Comparison of ENCODE assay signal across 8 cellular contexts in genomic region chr6:100354736-100355641, GRCh38.
DNase-seq lines count a peak whose midpoint lies in the region; ATAC-seq, FAIRE-seq and TF ChIP-seq lines count a peak whose summit lies in the region.
"Not testable (repeated sequence)": the region's sequence is repeated elsewhere in the genome, so short reads cannot be mapped to it uniquely, and the experiment has no call there.

No MANE protein-coding gene starts in this region.

- not testable (repeated sequence) for TF ChIP-seq POLR2A in A549 (IDR thresholded peaks at IDR 0.05; ENCODE audit: low read length); HepG2 (IDR thresholded peaks at IDR 0.05; ENCODE audit: insufficient read depth in 1 of 2, low read depth in 2 of 2, low read length in 2 of 2)

- H3K9me2 ChIP-seq in SK-N-SH, result not testable (repeated sequence)

- H3K36me3 Mint-ChIP-seq in endodermal cell (ENCODE audit: low read depth); progenitor cell of endocrine pancreas (ENCODE audit: insufficient read depth): not testable (repeated sequence)

- POLR2A ChIA-PET in A549 (lab: Yijun Ruan, JAX); SK-N-SH (lab: Yijun Ruan, JAX); HepG2 (lab: Yijun Ruan, JAX): not testable (repeated sequence)

- not testable (repeated sequence) for BruUV-seq in HepG2 (replicated peaks; lab: Mats Ljungman, UMichigan)

- in situ Hi-C loops in HepG2 (cut with HindIII; ENCODE audit: extremely low pct_ligation_motif_present, low pct_unique_long_range_greater_than_20kb), result not testable (repeated sequence)

- H3K27ac ChIP-seq in A549, result peak overlapping the region; percentile 40 to 67; a peak in 4 of 6 replicates
- not testable (repeated sequence) for H3K27ac ChIP-seq in HUES6 (ENCODE audit: low read depth, low read length); SK-N-SH (ENCODE audit: low read depth in 2 of 2, low read length in 1 of 2); endodermal cell (ENCODE audit: low read depth, low read length); HepG2 (ENCODE audit: extremely low read length, insufficient read depth, low read length)

- H3K79me2 ChIP-seq in SK-N-SH (ENCODE audit: insufficient read depth); HepG2 (ENCODE audit: insufficient read depth, low read length): not testable (repeated sequence)

- not testable (repeated sequence) for H3K9me3 ChIP-seq in A549; ES-I3 (ENCODE audit: control insufficient read depth, insufficient read depth, low read length); HUES6 (ENCODE audit: control insufficient read depth, insufficient read depth, low read depth, low read length); SK-N-SH; endodermal cell (ENCODE audit: control insufficient read depth, low read length); HepG2 (ENCODE audit: low read length)

- H3K4me1 Mint-ChIP-seq in endodermal cell; progenitor cell of endocrine pancreas (ENCODE audit: low read depth): not testable (repeated sequence)

- TF ChIP-seq CTCF in A549 (IDR thresholded peaks at IDR 0.05); SK-N-SH (IDR thresholded peaks at IDR 0.05); endodermal cell (conservative IDR thresholded peaks at IDR 0.05); HepG2 (CRISPR knock-in tag; IDR thresholded peaks at IDR 0.05); progenitor cell of endocrine pancreas (IDR thresholded peaks at IDR 0.05; ENCODE audit: unreplicated experiment): not testable (repeated sequence)

- TF ChIP-seq RAD21 in A549 (conservative IDR thresholded peaks at IDR 0.05 in 1 of 2, IDR thresholded peaks at IDR 0.05 in 1 of 2); SK-N-SH (IDR thresholded peaks at IDR 0.05; ENCODE audit: low read length); HepG2 (CRISPR knock-in tag; IDR thresholded peaks at IDR 0.05): not testable (repeated sequence)

- DNase-seq in A549 (ENCODE audit: low read depth in 1 of 2, low spot score in 1 of 2); SK-N-SH; HepG2 (ENCODE audit: low spot score); progenitor cell of endocrine pancreas (ENCODE audit: low spot score, unreplicated experiment): not testable (repeated sequence)
- peak; percentile 79 for DNase-seq in NCI-H748 (lab: John Stamatoyannopoulos, UW; ENCODE audit: unreplicated experiment)
- DNase-seq in endodermal cell, result peak; percentile 75

- peak overlapping the region; percentile 46; the same call in 1 of the 2 replicates for H2AFZ ChIP-seq in SK-N-SH (ENCODE audit: low read depth)
- H2AFZ ChIP-seq in HepG2 (ENCODE audit: low read length), result not testable (repeated sequence)

- H3K4me2 ChIP-seq in A549; SK-N-SH; HepG2 (ENCODE audit: low read depth, low read length): not testable (repeated sequence)

- peak overlapping the region; percentile 30; the same call in 1 of the 3 replicates for H3K4me3 ChIP-seq in A549
- peak overlapping the region; percentile 52 for H3K4me3 ChIP-seq in HUES6 (ENCODE audit: low read depth, low read length)
- H3K4me3 ChIP-seq in SK-N-SH (ENCODE audit: low read depth in 2 of 2, low read length in 1 of 2); endodermal cell (ENCODE audit: low read length); HepG2 (replicated peaks in 1 of 3; ENCODE audit: insufficient read depth in 1 of 3, low read depth in 2 of 3, low read length in 3 of 3): not testable (repeated sequence)

- 55% methylated on average over 16 of the region's 35 CpGs for WGBS in A549 (ENCODE audit: missing lambda C conversion rate)
- WGBS in SK-N-SH (ENCODE audit: low lambda C conversion rate), result 25% methylated on average over 16 of the region's 35 CpGs
- WGBS in endodermal cell (ENCODE audit: insufficient coverage in 1 of 2, insufficient read length in 1 of 2), 2 experiments, result 35 to 64% methylated on average over 4 to 34 of the region's 35 CpGs
- WGBS in HepG2 (ENCODE audit: low lambda C conversion rate), result 79% methylated on average over 26 of the region's 35 CpGs

- not testable (repeated sequence) for H3K27ac Mint-ChIP-seq in endodermal cell, progenitor cell of endocrine pancreas

- H3K9me3 Mint-ChIP-seq in endodermal cell, result peaks cover 16% of the 10 kb centered on the region
- H3K9me3 Mint-ChIP-seq in progenitor cell of endocrine pancreas (ENCODE audit: low read depth), result not testable (repeated sequence)

- not testable (repeated sequence) for TF ChIP-seq EP300 in A549 (IDR thresholded peaks at IDR 0.05); SK-N-SH (IDR thresholded peaks at IDR 0.05; ENCODE audit: borderline replicate concordance in 1 of 2, low read depth in 1 of 2, low read length in 1 of 2); HepG2 (IDR thresholded peaks at IDR 0.05; ENCODE audit: low read depth in 2 of 2, low read length in 2 of 2); HepG2 (CRISPR knock-in tag; IDR thresholded peaks at IDR 0.05; ENCODE audit: borderline replicate concordance)

- CTCF ChIA-PET in A549 (lab: Yijun Ruan, JAX); SK-N-SH (lab: Yijun Ruan, JAX); HepG2 (lab: Yijun Ruan, JAX; ENCODE audit: low intra/inter-chr PET ratio, low total read pairs): not testable (repeated sequence)

- H3F3A ChIP-seq in SK-N-SH (replicated peaks; ENCODE audit: insufficient read depth), result not testable (repeated sequence)

- ATAC-seq in A549, HepG2: not testable (repeated sequence)

- H3K4me1 ChIP-seq in A549; ES-I3 (ENCODE audit: insufficient read depth, low read length); HUES6 (ENCODE audit: control insufficient read depth, insufficient read depth, low read length); SK-N-SH (ENCODE audit: control insufficient read depth in 1 of 2, insufficient read depth in 2 of 2, low read depth in 1 of 2, low read length in 1 of 2); endodermal cell (ENCODE audit: control insufficient read depth, insufficient read depth, low read length); HepG2 (ENCODE audit: insufficient read depth, low read length): not testable (repeated sequence)

- H4K20me1 ChIP-seq in SK-N-SH (ENCODE audit: insufficient read depth); HepG2 (ENCODE audit: insufficient read depth, low read length): not testable (repeated sequence)

- intact Hi-C loops in HepG2 (cut with micrococcal nuclease; ENCODE audit: unreplicated experiment), result loop anchor here (10.0 kb wide), 1 partner anchor 1960 kb away; no protein-coding TSS in a partner anchor

- H3K4me3 Mint-ChIP-seq in endodermal cell (peak overlapping the region; percentile 44), progenitor cell of endocrine pancreas (ENCODE audit: low read depth) (peak overlapping the region; percentile 38)

- peak overlapping the region; percentile 36; the same call in 1 of the 2 replicates for H3K9ac ChIP-seq in ES-I3 (ENCODE audit: low read depth, low read length)
- peak overlapping the region; percentile 39 for H3K9ac ChIP-seq in HUES6 (ENCODE audit: low read length)
- H3K9ac ChIP-seq in SK-N-SH; endodermal cell (ENCODE audit: extremely low read depth, low read length, poor library complexity, severe bottlenecking); HepG2 (ENCODE audit: insufficient read depth, low read depth, low read length): not testable (repeated sequence)

- H3K36me3 ChIP-seq in ES-I3 (ENCODE audit: insufficient read depth, low read length); HUES6 (ENCODE audit: control insufficient read depth, insufficient read depth, low read length); SK-N-SH (replicated peaks in 1 of 2; ENCODE audit: control insufficient read depth in 1 of 2, insufficient read depth in 2 of 2, low read length in 1 of 2); endodermal cell (ENCODE audit: control insufficient read depth, insufficient read depth, low read length); HepG2 (replicated peaks in 1 of 2; ENCODE audit: control insufficient read depth in 1 of 2, insufficient read depth in 2 of 2, low read length in 2 of 2): not testable (repeated sequence)

- not testable (repeated sequence) for H3K27me3 Mint-ChIP-seq in endodermal cell (ENCODE audit: insufficient read depth); progenitor cell of endocrine pancreas

- FAIRE-seq in A549 (lab: Jason Lieb, UNC); HepG2 (lab: Jason Lieb, UNC): not testable (repeated sequence)

- H3K27me3 ChIP-seq in HUES6 (ENCODE audit: control insufficient read depth, insufficient read depth, low read length); SK-N-SH (ENCODE audit: insufficient read depth); endodermal cell (ENCODE audit: control insufficient read depth, insufficient read depth, low read length, poor library complexity, severe bottlenecking); HepG2 (ENCODE audit: control insufficient read depth in 1 of 2, insufficient read depth in 2 of 2, low read length in 2 of 2): not testable (repeated sequence)

TF ChIP-seq in HepG2, 621 proteins besides CTCF, POLR2A, EP300 and RAD21 (continues in another document):
- TF ChIP-seq FOXA1 (IDR thresholded peaks at IDR 0.05), result not testable (repeated sequence)
- peak; percentile 52 for TF ChIP-seq FOXA1 (CRISPR knock-in tag; IDR thresholded peaks at IDR 0.05)
- TF ChIP-seq FOXA3 (CRISPR knock-in tag; IDR thresholded peaks at IDR 0.05), result peak; percentile 33; the same call in 1 of the 2 replicates
- TF ChIP-seq HOXA3 (CRISPR knock-in tag; IDR thresholded peaks at IDR 0.05), result 0 out of 2 replicates have a peak, but pooled peaks have one; percentile 16
